Comparison of ENCODE assay signal across 1 cellular context in genomic region chr21:33286600-33287456, GRCh38.
TF ChIP-seq lines count a peak whose summit lies in the region.

No MANE protein-coding gene starts in this region.

TF ChIP-seq in WTC11, 78 proteins besides CTCF, POLR2A, EP300 and RAD21 (continued from another document):
- TF ChIP-seq AFF4 (CRISPR knock-in tag; IDR thresholded peaks at IDR 0.05; ENCODE audit: borderline replicate concordance), result no peak
- TF ChIP-seq HMGXB4 (CRISPR knock-in tag; IDR thresholded peaks at IDR 0.05), result no peak
- TF ChIP-seq ELF4 (CRISPR knock-in tag; IDR thresholded peaks at IDR 0.05; ENCODE audit: low read depth), result no peak
- no peak for TF ChIP-seq TEAD4 (CRISPR knock-in tag; IDR thresholded peaks at IDR 0.05)
- no peak for TF ChIP-seq IRF1 (CRISPR knock-in tag; IDR thresholded peaks at IDR 0.05)
- no peak for TF ChIP-seq ZNF281 (CRISPR knock-in tag; IDR thresholded peaks at IDR 0.05)
- TF ChIP-seq ZNF416 (CRISPR knock-in tag; IDR thresholded peaks at IDR 0.05), result no peak
- no peak for TF ChIP-seq USF2 (CRISPR knock-in tag; IDR thresholded peaks at IDR 0.05)
- TF ChIP-seq KAT7 (CRISPR knock-in tag; IDR thresholded peaks at IDR 0.05; ENCODE audit: borderline replicate concordance), result no peak
